12 cellular contexts compared by ENCODE assay signal in genomic region chr2:30678410-30679137, GRCh38.
"Had no signal": no experiment of that assay in that cellular context is flagged by ENCODE, and none has a peak within 500 bp of the region (broad histone marks: within the 10 kb centered on the region; RNA-seq: fewer than 3 reads in every experiment).

No MANE protein-coding gene starts in this region.

- H3K27me3 ChIP-seq: pancreas, thyroid gland had no signal

- H3K9me3 ChIP-seq: pancreas, thyroid gland had no signal

- H3K4me3 ChIP-seq: pancreas, thyroid gland had no signal

- H3K27ac Mint-ChIP-seq: endodermal cell; memory B cell; nephron; T-helper 2 cell treated with Interferon-gamma antibody and Interleukin-4, amounts not matched to agents 5 μg/mL and 100 μg/mL, for 36 hours had no signal

- H3K27ac ChIP-seq: pancreas, thyroid gland had no signal

- H3K27me3 Mint-ChIP-seq: memory B cell had no signal

- H3K36me3 ChIP-seq: pancreas, thyroid gland had no signal

- ATAC-seq: activated CD4-positive, CD25-positive, alpha-beta regulatory T cell treated with anti-CD3 and anti-CD28 coated beads, Interleukin-2, amount 50 U/mL, for 24 hours had no signal

- H3K9me3 Mint-ChIP-seq: endodermal cell; memory B cell; T-helper 2 cell treated with Interferon-gamma antibody and Interleukin-4, amounts not matched to agents 5 μg/mL and 100 μg/mL, for 36 hours had no signal

- H3K36me3 Mint-ChIP-seq: memory B cell had no signal

- DNase-seq: activated naive CD4-positive, alpha-beta T cell; central memory CD4-positive, alpha-beta T cell; cortex of kidney; endodermal cell; erythroblast; pancreas; stimulated activated CD4-positive, alpha-beta T cell treated with anti-CD3 and anti-CD28 coated beads, Interleukin-4, amount 100 ng/mL, for 4 hours; thyroid gland had no signal

- H3K4me1 Mint-ChIP-seq: endodermal cell had no signal

- H3K4me1 ChIP-seq: pancreas, thyroid gland had no signal

- H3K4me3 Mint-ChIP-seq: endodermal cell; memory B cell; nephron; T-helper 2 cell treated with Interferon-gamma antibody and Interleukin-4, amounts not matched to agents 5 μg/mL and 100 μg/mL, for 36 hours had no signal
